ENCODE assay signal across 33 cellular contexts in the genomic region with DNA sequence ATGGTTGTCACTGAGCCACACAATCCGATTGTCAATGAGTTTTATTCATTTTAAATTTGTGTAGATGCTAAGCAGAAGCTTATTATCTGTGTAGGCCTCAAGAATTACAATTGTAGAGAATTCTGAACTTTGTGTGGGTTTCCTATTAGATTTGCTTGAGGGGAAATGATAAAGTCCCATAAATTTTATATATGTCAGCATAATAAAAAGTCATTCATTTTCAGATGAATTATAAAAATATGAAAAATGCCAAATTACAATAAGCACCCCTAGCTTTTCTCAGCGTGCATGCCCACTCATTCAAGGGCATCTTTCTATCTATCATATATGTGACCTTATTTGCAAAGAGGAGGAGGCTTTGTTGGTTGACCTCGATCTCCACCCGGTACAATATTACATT.
"Had no signal": no experiment of that assay in that cellular context is flagged by ENCODE, and none has a peak within 500 bp of the region (broad histone marks: within the 10 kb centered on the region; RNA-seq: fewer than 3 reads in every experiment).

No MANE protein-coding gene starts in this region.

- DNase-seq: activated B cell treated with CpG ODN at 0.5 μM for 24 hours; activated CD4-positive, alpha-beta memory T cell treated with anti-CD3 and anti-CD28 coated beads for 36 hours; activated CD4-positive, alpha-beta T cell treated with anti-CD3 and anti-CD28 coated beads for 4 hours; activated CD4-positive, alpha-beta T cell treated with anti-CD3 and anti-CD28 coated beads, Interleukin-2, amount 10 ng/mL, durations not matched to agents 24 days and 14 days; activated CD4-positive, alpha-beta T cell treated with anti-CD3 and anti-CD28 coated beads, Interleukin-2, amount 50 U/mL, for 1 hour; activated CD4-positive, alpha-beta T cell treated with anti-CD3 and anti-CD28 coated beads, Interleukin-2, amount 50 U/mL, for 4 hours; activated CD4-positive, CD25-positive, alpha-beta regulatory T cell treated with anti-CD3 and anti-CD28 coated beads, Interleukin-2, amount 50 U/mL, for 72 hours; activated CD8-positive, alpha-beta memory T cell treated with anti-CD3 and anti-CD28 coated beads, Interleukin-2, amount 50 U/mL, for 4 hours; activated CD8-positive, alpha-beta T cell treated with anti-CD3 and anti-CD28 coated beads for 36 hours; activated effector memory CD4-positive, alpha-beta T cell treated with anti-CD3 and anti-CD28 coated beads, Interleukin-2, amount 50 U/mL, for 16 hours; activated gamma-delta T cell treated with Interleukin-2 at 50 U/mL for 16 hours; activated naive CD4-positive, alpha-beta T cell; activated naive CD4-positive, alpha-beta T cell treated with anti-CD3 and anti-CD28 coated beads for 36 hours; activated naive CD4-positive, alpha-beta T cell treated with anti-CD3 and anti-CD28 coated beads, Interleukin-2, amount 50 U/mL, for 16 hours; activated naive CD8-positive, alpha-beta T cell treated with anti-CD3 and anti-CD28 coated beads for 36 hours; activated T-cell treated with anti-CD3 and anti-CD28 coated beads for 4 hours; activated T-cell treated with anti-CD3 and anti-CD28 coated beads, Interleukin-2, amount 50 U/mL, for 1 hour; activated T-cell treated with anti-CD3 and anti-CD28 coated beads, Interleukin-2, amount 50 U/mL, for 4 hours; activated T-cell treated with anti-CD3 and anti-CD28 coated beads, Interleukin-2, amount 50 U/mL, for 72 hours; adrenal gland; amniotic stem cell; aorta; caudate nucleus; cerebellar nuclear complex; T-helper 2 cell; T-helper 9 cell had no signal

- H3K27me3 ChIP-seq: adrenal gland, cardiac muscle cell had no signal

- H3K36me3 ChIP-seq: adrenal gland, cardiac muscle cell had no signal

- H3K4me1 ChIP-seq: adrenal gland had no signal

- H3K27ac ChIP-seq: adrenal gland, cardiac muscle cell, VCaP had no signal

- FAIRE-seq: astrocyte, bronchial epithelial cell, TTC549 had no signal

- H3K4me3 ChIP-seq: adrenal gland, cardiac muscle cell had no signal

- ATAC-seq: activated CD8-positive, alpha-beta T cell treated with anti-CD3 and anti-CD28 coated beads for 36 hours; activated naive CD4-positive, alpha-beta T cell treated with anti-CD3 and anti-CD28 coated beads, Interleukin-2, amount 50 U/mL, for 72 hours; activated T-cell treated with anti-CD3 and anti-CD28 coated beads, Interleukin-2, amount 50 U/mL, for 4 hours; activated T-cell treated with anti-CD3 and anti-CD28 coated beads, Interleukin-2, amount 50 U/mL, for 72 hours; activated T-helper 17 cell treated with anti-CD3 and anti-CD28 coated beads, Interleukin-2, amount 50 U/mL, for 72 hours had no signal

- H3K9me3 ChIP-seq: adrenal gland had no signal
